In genomic region chr15:69664572-69665326, GRCh38 we compare ENCODE assay signal across 13 cellular contexts.
A peak's percentile ranks its signal among the peaks of the same experiment; 100 is the strongest.
DNase-seq lines count a peak whose midpoint lies in the region; ATAC-seq, FAIRE-seq and TF ChIP-seq lines count a peak whose summit lies in the region.
"Had no signal": no experiment of that assay in that cellular context is flagged by ENCODE, and none has a peak within 500 bp of the region (broad histone marks: within the 10 kb centered on the region; RNA-seq: fewer than 3 reads in every experiment).

No MANE protein-coding gene starts in this region.

- POLR2A ChIA-PET in CD4-positive, alpha-beta T cell (lab: Charles Lee): no interaction called here

- H3K4me1 ChIP-seq in psoas muscle: no peaks in the 10 kb centered on the region

- intact Hi-C loops in CD4-positive, alpha-beta T cell (cut with DNase I, micrococcal nuclease): no loop called here
- intact Hi-C loops in psoas muscle (cut with DNase I): no loop called here

- H3K4me3 ChIP-seq in psoas muscle: no peak overlapping the region

- H3K27ac Mint-ChIP-seq in nephron: peak overlapping the region; percentile 21 to 37 (median 29)
- H3K27ac Mint-ChIP-seq in CD4-positive, alpha-beta T cell: no peak overlapping the region
- H3K27ac Mint-ChIP-seq: activated CD4-positive, alpha-beta memory T cell treated with anti-CD3 and anti-CD28 coated beads, Interleukin-2, amount 10 ng/mL, durations not matched to agents 7 days and 5 days had no signal

- no peak for TF ChIP-seq CTCF in nephron (IDR thresholded peaks at IDR 0.05; ENCODE audit: unreplicated experiment in 3 of 3)
- no peak for TF ChIP-seq CTCF in CD4-positive, alpha-beta T cell (IDR thresholded peaks at IDR 0.05)
- no peak for TF ChIP-seq CTCF in psoas muscle (IDR thresholded peaks at IDR 0.05)

- H3K27me3 Mint-ChIP-seq in nephron (ENCODE audit: low read depth): peaks cover 16% of the 10 kb centered on the region
- no peaks in the 10 kb centered on the region for H3K27me3 Mint-ChIP-seq in CD4-positive, alpha-beta T cell

- CTCF ChIA-PET in CD4-positive, alpha-beta T cell (lab: Charles Lee): no interaction called here

- no peaks in the 10 kb centered on the region for H3K27me3 ChIP-seq in CD4-positive, alpha-beta T cell (ENCODE audit: control insufficient read depth, insufficient read depth, low read length)
- H3K27me3 ChIP-seq in psoas muscle (ENCODE audit: insufficient read depth in 3 of 3, low read length in 2 of 3): peaks cover 0 to 5% (median 0%) of the 10 kb centered on the region in 3 donors

- H3K4me1 Mint-ChIP-seq in nephron: peaks cover 36% of the 10 kb centered on the region
- H3K4me1 Mint-ChIP-seq in CD4-positive, alpha-beta T cell (ENCODE audit: low read depth): peaks cover 32% of the 10 kb centered on the region

- H3K9me3 ChIP-seq in CD4-positive, alpha-beta T cell (ENCODE audit: control insufficient read depth, low read length): no peaks in the 10 kb centered on the region
- no peaks in the 10 kb centered on the region for H3K9me3 ChIP-seq in psoas muscle

- WGBS in psoas muscle, 3 donors: 76 to 80% (median 76%) methylated on average over 25 of the region's 25 CpGs

- FAIRE-seq in urothelium cell line (lab: Jason Lieb, UNC): no peak

- no peaks in the 10 kb centered on the region for H3K36me3 ChIP-seq in psoas muscle (ENCODE audit: insufficient read depth in 1 of 2, low read depth in 1 of 2)

- H3K9me3 Mint-ChIP-seq in nephron: no peaks in the 10 kb centered on the region
- H3K9me3 Mint-ChIP-seq in CD4-positive, alpha-beta T cell: no peaks in the 10 kb centered on the region
- H3K9me3 Mint-ChIP-seq: activated CD4-positive, alpha-beta memory T cell treated with anti-CD3 and anti-CD28 coated beads, Interleukin-2, amount 10 ng/mL, durations not matched to agents 7 days and 5 days had no signal

- H3K27ac ChIP-seq in angular gyrus (ENCODE audit: low read depth, low read length) (peak overlapping the region; percentile 24), psoas muscle (no peak overlapping the region)
- H3K27ac ChIP-seq in CD4-positive, alpha-beta T cell (ENCODE audit: low read depth, low read length): no peak overlapping the region
- H3K27ac ChIP-seq: C4-2B had no signal

- ATAC-seq in GM18498 (IDR thresholded peaks at IDR 0.05; ENCODE audit: unreplicated experiment) (no peak), psoas muscle (no peak)
- no peak for ATAC-seq in CD4-positive, alpha-beta T cell (ENCODE audit: poor library complexity)

- H3K4me3 Mint-ChIP-seq in nephron: peak overlapping the region in 1 of 3 experiments; percentile 17
- no peak overlapping the region for H3K4me3 Mint-ChIP-seq in CD4-positive, alpha-beta T cell
- H3K4me3 Mint-ChIP-seq: activated CD4-positive, alpha-beta memory T cell treated with anti-CD3 and anti-CD28 coated beads, Interleukin-2, amount 10 ng/mL, durations not matched to agents 7 days and 5 days had no signal

- DNase-seq in Daoy (ENCODE audit: low read depth) (peak; percentile 34), NCI-H1694 treated with DMSO at 0.1 percent for 48 hours (lab: John Stamatoyannopoulos, UW) (peak; percentile 36), urothelium cell line (ENCODE audit: low spot score) (no peak), psoas muscle (no peak)
- no peak for DNase-seq in CD4-positive, alpha-beta T cell
- DNase-seq: activated CD4-positive, alpha-beta memory T cell treated with anti-CD3 and anti-CD28 coated beads, Interleukin-2, amount 10 ng/mL, durations not matched to agents 7 days and 5 days; activated naive CD4-positive, alpha-beta T cell treated with anti-CD3 and anti-CD28 coated beads, Interleukin-2, amount 50 U/mL, for 16 hours; GF-D8; IMR-90 had no signal

- H3K36me3 Mint-ChIP-seq in nephron (ENCODE audit: low read depth): no peaks in the 10 kb centered on the region
- no peaks in the 10 kb centered on the region for H3K36me3 Mint-ChIP-seq in CD4-positive, alpha-beta T cell (ENCODE audit: low read depth)

Comparison
In these comparisons a context has a peak if more than half of its experiments do, and no peak if none do; other contexts are left out.
1. DNase-seq: peak in Daoy (single experiment) and NCI-H1694 treated with DMSO at 0.1 percent for 48 hours (single experiment); none in CD4-positive, alpha-beta T cell (0 of 10), urothelium cell line (single experiment) and psoas muscle (0 of 2).